ENCODE assay signal across 18 cellular contexts in genomic region chr13:63699948-63700347, GRCh38.
DNase-seq lines count a peak whose midpoint lies in the region; ATAC-seq, FAIRE-seq and TF ChIP-seq lines count a peak whose summit lies in the region.
"Had no signal": no experiment of that assay in that cellular context is flagged by ENCODE, and none has a peak within 500 bp of the region (broad histone marks: within the 10 kb centered on the region; RNA-seq: fewer than 3 reads in every experiment).

No MANE protein-coding gene starts in this region.

- no peak overlapping the region for H3K4ac ChIP-seq in H1 (replicated peaks; ENCODE audit: insufficient read length, low read depth, low read length)

- CTCF ChIA-PET in H1 (lab: Charles Lee; ENCODE audit: partially characterized antibody) = no interaction called here

- no peak overlapping the region for H3K23ac ChIP-seq in H1 (ENCODE audit: insufficient read length)

- no peaks in the 10 kb centered on the region for H3K27me3 ChIP-seq in heart right ventricle
- H3K27me3 ChIP-seq in H1 (replicated peaks in 1 of 4; ENCODE audit: control insufficient read depth in 3 of 4, extremely low read depth in 1 of 4, insufficient read depth in 3 of 4, low read length in 3 of 4) = no peaks in the 10 kb centered on the region
- no peaks in the 10 kb centered on the region for H3K27me3 ChIP-seq in uterus

- intact Hi-C loops in cardiac septum (cut with DNase I) = no loop called here
- intact Hi-C loops in heart right ventricle (cut with DNase I) = no loop called here
- intact Hi-C loops in uterus (cut with DNase I; ENCODE audit: low total_unique reads) = no loop called here

- POLR2A ChIA-PET in H1 (lab: Charles Lee; ENCODE audit: partially characterized antibody) = no interaction called here

- FAIRE-seq in H1 (lab: Jason Lieb, UNC) = no peak
- FAIRE-seq: D721Med, GM12892 had no signal

- peak overlapping the region; percentile 75 for H3K27ac Mint-ChIP-seq in neural crest cell (ENCODE audit: unreplicated experiment)
- H3K27ac Mint-ChIP-seq: CD8-positive, alpha-beta T cell; GM23338 had no signal

- H3K18ac ChIP-seq in H1 (ENCODE audit: extremely low read depth, low read length) = no peak overlapping the region

- no peak overlapping the region for H3K4me2 ChIP-seq in H1 (ENCODE audit: insufficient read depth in 1 of 2, low read depth in 2 of 2, low read length in 2 of 2)
- H3K4me2 ChIP-seq: GM23338 had no signal

- no peak overlapping the region for H4K91ac ChIP-seq in H1 (replicated peaks; ENCODE audit: insufficient read length, low read length)

- no peak overlapping the region for H2BK5ac ChIP-seq in H1 (ENCODE audit: low read depth, low read length)

- no peak overlapping the region for H3K4me3 ChIP-seq in heart right ventricle
- H3K4me3 ChIP-seq in H1 (ENCODE audit: extremely low read depth in 1 of 4, insufficient read depth in 2 of 4, low read depth in 3 of 4, low read length in 4 of 4) = no peak overlapping the region
- H3K4me3 ChIP-seq in uterus = no peak overlapping the region
- H3K4me3 ChIP-seq: GM23338 had no signal

- H3K9me3 Mint-ChIP-seq in neural crest cell = peaks cover 3% of the 10 kb centered on the region
- H3K9me3 Mint-ChIP-seq: GM23338, H9 had no signal

- H2BK20ac ChIP-seq in H1 (ENCODE audit: low read length) = no peak overlapping the region

- no peaks in the 10 kb centered on the region for H3K4me1 ChIP-seq in heart right ventricle
- no peaks in the 10 kb centered on the region for H3K4me1 ChIP-seq in H1 (replicated peaks in 1 of 4; ENCODE audit: control insufficient read depth in 3 of 4, insufficient read depth in 4 of 4, low read length in 3 of 4)
- no peaks in the 10 kb centered on the region for H3K4me1 ChIP-seq in uterus

- 0 out of 2 replicates have a peak overlapping the region, but pooled peaks have one; percentile 44 for H2AFZ ChIP-seq in H1 (ENCODE audit: low read length)

- ATAC-seq in heart right ventricle = no peak
- ATAC-seq: CD8-positive, alpha-beta T cell; GM23338 had no signal

- TF ChIP-seq EP300 in H1 (IDR thresholded peaks at IDR 0.05; ENCODE audit: borderline replicate concordance in 1 of 2, low read depth in 2 of 2, low read length in 2 of 2) = no peak

- H3K4me1 Mint-ChIP-seq in neural crest cell = no peaks in the 10 kb centered on the region
- H3K4me1 Mint-ChIP-seq: CD14-positive monocyte, GM23338, H9 had no signal

- H3K9ac ChIP-seq in H1 (replicated peaks in 1 of 4; ENCODE audit: extremely low read depth in 1 of 4, low read depth in 3 of 4, low read length in 3 of 4) = no peak overlapping the region

- no peaks in the 10 kb centered on the region for H3K79me2 ChIP-seq in H1 (ENCODE audit: control insufficient read depth in 1 of 2, insufficient read depth in 2 of 2, low read length in 2 of 2)

- H4K8ac ChIP-seq in H1 (ENCODE audit: extremely low read depth, insufficient read depth, low read length) = peak overlapping the region; percentile 5; the same call in 1 of the 2 replicates

- H4K5ac ChIP-seq in H1 (ENCODE audit: insufficient read length, low read depth, low read length) = no peak overlapping the region

- H3K79me1 ChIP-seq in H1 (ENCODE audit: low read depth, low read length) = no peaks in the 10 kb centered on the region

- no peak for TF ChIP-seq POLR2A in H1 (IDR thresholded peaks at IDR 0.05; ENCODE audit: control extremely low read depth in 1 of 2, low read depth in 2 of 2, low read length in 2 of 2)
- no peak for TF ChIP-seq POLR2A in uterus (IDR thresholded peaks at IDR 0.05)

- H3K36me3 ChIP-seq in heart right ventricle (no peaks in the 10 kb centered on the region), H1 (ENCODE audit: control insufficient read depth in 2 of 4, insufficient read depth in 4 of 4, low read length in 3 of 4) (no peaks in the 10 kb centered on the region), uterus (no peaks in the 10 kb centered on the region)

- H3K36me3 Mint-ChIP-seq in neural crest cell (ENCODE audit: low read depth) = no peaks in the 10 kb centered on the region
- H3K36me3 Mint-ChIP-seq: CD14-positive monocyte; CD8-positive, alpha-beta T cell had no signal

- H4K20me1 ChIP-seq in H1 (replicated peaks in 1 of 2; ENCODE audit: control insufficient read depth in 1 of 2, insufficient read depth in 2 of 2, low read length in 2 of 2) = no peaks in the 10 kb centered on the region

- WGBS in heart right ventricle, 2 donors = 87 to 91% methylated on average over 5 of the region's 5 CpGs
- 97% methylated on average over 5 of the region's 5 CpGs; no CpG with 5 or more reads in 1 of the 2 experiments for WGBS in H1 (ENCODE audit: extremely low coverage in 1 of 2, insufficient coverage in 1 of 2, insufficient read length in 1 of 2, insufficient replicate concordance in 2 of 2, low coverage in 1 of 2, low lambda C conversion rate in 2 of 2, missing lambda C conversion rate in 1 of 2), 2 experiments

- TF ChIP-seq CTCF in heart right ventricle (IDR thresholded peaks at IDR 0.05) (no peak), H1 (IDR thresholded peaks at IDR 0.05; ENCODE audit: control extremely low read depth in 1 of 3, insufficient read depth in 1 of 3, low read depth in 1 of 3, low read length in 3 of 3) (no peak), neural crest cell (conservative IDR thresholded peaks at IDR 0.05) (no peak), uterus (IDR thresholded peaks at IDR 0.05) (no peak)

- no peak for TF ChIP-seq RAD21 in H1 (IDR thresholded peaks at IDR 0.05 in 1 of 2, conservative IDR thresholded peaks at IDR 0.05 in 1 of 2; ENCODE audit: low read depth in 2 of 2, low read length in 2 of 2)

- H2BK15ac ChIP-seq in H1 (ENCODE audit: low read length) = no peak overlapping the region

- H3K56ac ChIP-seq in H1 (replicated peaks; ENCODE audit: insufficient read length, low read depth, low read length) = no peak overlapping the region

- no peaks in the 10 kb centered on the region for H3K23me2 ChIP-seq in H1 (ENCODE audit: low read depth, low read length)

- DNase-seq in cardiac septum (ENCODE audit: low spot score) = peak; percentile 54
- DNase-seq in heart right ventricle = no peak
- DNase-seq in H1 (ENCODE audit: low read depth in 1 of 2, low spot score in 2 of 2) = no peak
- DNase-seq in neural crest cell (ENCODE audit: low read depth, low spot score) = no peak
- DNase-seq in activated gamma-delta T cell (lab: John Stamatoyannopoulos, UW) = no peak
- DNase-seq in pons (ENCODE audit: low spot score) = no peak
- DNase-seq in uterus = no peak
- DNase-seq: CD8-positive, alpha-beta T cell; COR-L47; DMS153; DND-41; GDM1; H9 had no signal

- H3K14ac ChIP-seq in H1 (ENCODE audit: insufficient read length) = no peak overlapping the region

- H2BK120ac ChIP-seq in H1 (replicated peaks; ENCODE audit: low read depth, low read length) = no peak overlapping the region

- H2AK5ac ChIP-seq in H1 (ENCODE audit: low read depth, low read length) = no peak overlapping the region

- H3K9me3 ChIP-seq in heart right ventricle (peaks cover 0 to 12% (median 0%) of the 10 kb centered on the region in 11 donors), H1 (ENCODE audit: insufficient read depth in 2 of 2, low read depth in 1 of 2, low read length in 1 of 2) (no peaks in the 10 kb centered on the region), uterus (no peaks in the 10 kb centered on the region)

- H3K4me3 Mint-ChIP-seq in neural crest cell = no peak overlapping the region
- H3K4me3 Mint-ChIP-seq: CD14-positive monocyte; CD8-positive, alpha-beta T cell; GM23338; H9 had no signal

- no peak overlapping the region for H2BK12ac ChIP-seq in H1 (ENCODE audit: low read depth, low read length)

- H3K27me3 Mint-ChIP-seq in neural crest cell (ENCODE audit: low read depth) = no peaks in the 10 kb centered on the region

- no peak overlapping the region for H3K27ac ChIP-seq in heart right ventricle
- no peak overlapping the region for H3K27ac ChIP-seq in H1 (ENCODE audit: low read depth, low read length)
- H3K27ac ChIP-seq in uterus = no peak overlapping the region
- H3K27ac ChIP-seq: 22Rv1 had no signal

TF ChIP-seq in H1, 55 proteins besides CTCF, POLR2A, EP300 and RAD21:
- TF ChIP-seq SP4 (IDR thresholded peaks at IDR 0.05; ENCODE audit: low read length) (no peak), CHD2 (IDR thresholded peaks at IDR 0.05; ENCODE audit: low read length) (no peak), SIX5 (IDR thresholded peaks at IDR 0.05; ENCODE audit: low read depth, low read length) (no peak), SUZ12 (IDR thresholded peaks at IDR 0.05; ENCODE audit: low read length) (no peak), SRF (IDR thresholded peaks at IDR 0.05; ENCODE audit: low read depth, low read length) (no peak), HDAC2 (IDR thresholded peaks at IDR 0.05; ENCODE audit: borderline replicate concordance in 1 of 2, low read depth in 2 of 2, low read length in 2 of 2) (no peak), JUND (IDR thresholded peaks at IDR 0.05; ENCODE audit: low read length) (no peak), BACH1 (IDR thresholded peaks at IDR 0.05; ENCODE audit: low read length) (no peak), TBP (IDR thresholded peaks at IDR 0.05; ENCODE audit: low read depth, low read length) (no peak), PHF8 (conservative IDR thresholded peaks at IDR 0.05; ENCODE audit: low read depth, low read length) (no peak), SIRT6 (IDR thresholded peaks at IDR 0.05; ENCODE audit: low read length) (no peak), CBX8 (IDR thresholded peaks at IDR 0.05; ENCODE audit: borderline replicate concordance, low read depth, low read length) (no peak), ATF2 (IDR thresholded peaks at IDR 0.05; ENCODE audit: low read length) (no peak)
- TF ChIP-seq, protein P1, sequence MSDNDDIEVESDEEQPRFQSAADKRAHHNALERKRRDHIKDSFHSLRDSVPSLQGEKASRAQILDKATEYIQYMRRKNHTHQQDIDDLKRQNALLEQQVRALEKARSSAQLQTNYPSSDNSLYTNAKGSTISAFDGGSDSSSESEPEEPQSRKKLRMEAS (IDR thresholded peaks at IDR 0.05) = no peak
